In the genomic region with DNA sequence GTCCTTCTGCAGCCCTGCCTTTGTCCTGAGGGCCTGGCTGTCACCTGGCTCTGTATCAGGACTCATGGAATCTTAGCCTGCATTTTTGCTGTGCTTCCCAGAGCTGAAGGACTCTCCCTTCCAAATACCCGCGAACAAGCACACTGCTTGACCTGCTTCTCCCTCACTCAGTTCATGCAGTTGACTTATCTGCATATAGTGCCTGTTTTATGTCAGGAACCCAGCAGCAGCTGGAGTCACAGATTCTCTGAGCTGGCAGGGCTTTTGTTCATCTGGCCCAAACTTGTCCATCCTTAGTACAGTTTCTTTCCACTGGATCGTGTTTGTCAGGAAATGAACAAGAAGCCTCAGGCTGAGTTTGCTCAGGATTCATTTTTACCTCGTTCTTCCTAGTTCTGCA, we compare ENCODE assay signal across 18 cellular contexts.
DNase-seq lines count a peak whose midpoint lies in the region; ATAC-seq and TF ChIP-seq lines count a peak whose summit lies in the region.
"Had no signal": no experiment of that assay in that cellular context is flagged by ENCODE, and none has a peak within 500 bp of the region (broad histone marks: within the 10 kb centered on the region; RNA-seq: fewer than 3 reads in every experiment).

No MANE protein-coding gene starts in this region.

- no peaks in the 10 kb centered on the region for H4K20me1 ChIP-seq in GM23248 (ENCODE audit: insufficient read depth)

- H3K79me2 ChIP-seq in GM23248 (ENCODE audit: insufficient read depth) (no peaks in the 10 kb centered on the region), trophoblast cell (ENCODE audit: control insufficient read depth, insufficient read depth, low read length, poor library complexity) (no peaks in the 10 kb centered on the region)
- H3K79me2 ChIP-seq: hepatocyte had no signal

- no peak overlapping the region for H3K4me2 ChIP-seq in GM23248 (ENCODE audit: unreplicated experiment)
- no peak overlapping the region for H3K4me2 ChIP-seq in trophoblast cell (ENCODE audit: low read length)
- H3K4me2 ChIP-seq: hepatocyte had no signal

- H3K79me1 ChIP-seq in trophoblast cell (ENCODE audit: low read length) = no peaks in the 10 kb centered on the region

- H3F3A ChIP-seq in GM23248 (ENCODE audit: insufficient read depth) = peaks cover 11% of the 10 kb centered on the region

- no peak overlapping the region for H4K8ac ChIP-seq in trophoblast cell (ENCODE audit: low read depth, low read length)

- H4K12ac ChIP-seq in trophoblast cell (ENCODE audit: low read depth, low read length) = no peak overlapping the region

- no peak overlapping the region for H3K18ac ChIP-seq in trophoblast cell (ENCODE audit: low read length)

- H3K4me3 ChIP-seq in GM23248 (no peak overlapping the region), RWPE2 (ENCODE audit: severe bottlenecking) (no peak overlapping the region), fibroblast of pulmonary artery (replicated peaks; ENCODE audit: low read depth, low read length) (no peak overlapping the region), trophoblast cell (ENCODE audit: low read depth, low read length) (no peak overlapping the region)
- H3K4me3 ChIP-seq: adrenal gland, hepatocyte, testis had no signal

- no peak overlapping the region for H2BK5ac ChIP-seq in trophoblast cell (ENCODE audit: low read depth, low read length, poor library complexity)

- H3K27ac ChIP-seq in GM23248 (no peak overlapping the region), RWPE2 (ENCODE audit: poor library complexity, severe bottlenecking) (peak overlapping the region; percentile 34), trophoblast cell (ENCODE audit: low read depth, low read length) (peak overlapping the region; percentile 30)
- H3K27ac ChIP-seq: hepatocyte, testis had no signal

- H3K14ac ChIP-seq in trophoblast cell (ENCODE audit: low read length) = no peak overlapping the region

- H3K4ac ChIP-seq in trophoblast cell (ENCODE audit: low read depth, low read length) = no peak overlapping the region

- DNase-seq in GM23248 (peak; percentile 24), RWPE2 (ENCODE audit: low spot score) (no peak), fibroblast of pulmonary artery (ENCODE audit: low read depth) (peak; percentile 48), trophoblast cell (no peak)
- DNase-seq: activated CD4-positive, alpha-beta T cell treated with anti-CD3 and anti-CD28 coated beads, Interleukin-2, amount 50 U/mL, for 1 hour; activated CD8-positive, alpha-beta memory T cell treated with anti-CD3 and anti-CD28 coated beads, Interleukin-2, amount 50 U/mL, for 4 hours; activated gamma-delta T cell; adrenal gland; central memory CD4-positive, alpha-beta T cell; COR-L47; EL; NCI-H1092 treated with DMSO at 0.1 percent for 48 hours; SW 1271; testis had no signal

- in situ Hi-C loops in GM23248 (cut with MboI) = no loop called here

- H4K91ac ChIP-seq in trophoblast cell (ENCODE audit: low read depth, low read length) = no peak overlapping the region

- H3K36me3 ChIP-seq in GM23248 (ENCODE audit: low read depth) = no peaks in the 10 kb centered on the region
- no peaks in the 10 kb centered on the region for H3K36me3 ChIP-seq in RWPE2 (ENCODE audit: low read depth)
- H3K36me3 ChIP-seq in trophoblast cell (ENCODE audit: control insufficient read depth in 1 of 2, insufficient read depth in 2 of 2, low read length in 2 of 2) = no peaks in the 10 kb centered on the region
- H3K36me3 ChIP-seq: adrenal gland had no signal

- H3K9me2 ChIP-seq in GM23248 (ENCODE audit: insufficient read depth) = no peaks in the 10 kb centered on the region

- no peak overlapping the region for H2BK12ac ChIP-seq in trophoblast cell (ENCODE audit: low read length)

- H3K4me1 ChIP-seq in GM23248 (ENCODE audit: insufficient read depth) = peaks cover 10% of the 10 kb centered on the region; the same call in 1 of the 2 replicates
- H3K4me1 ChIP-seq in RWPE2 (ENCODE audit: insufficient read depth, poor library complexity, severe bottlenecking) = peaks cover 10% of the 10 kb centered on the region
- H3K4me1 ChIP-seq in trophoblast cell (ENCODE audit: control insufficient read depth in 1 of 2, insufficient read depth in 2 of 2, low read length in 2 of 2) = peaks cover 6 to 15% of the 10 kb centered on the region in 2 experiments
- H3K4me1 ChIP-seq: testis had no signal

- no peak overlapping the region for H3K9ac ChIP-seq in GM23248
- H3K9ac ChIP-seq in trophoblast cell (ENCODE audit: low read length) = no peak overlapping the region

- H3K9me3 ChIP-seq in GM23248 (ENCODE audit: low read depth) (no peaks in the 10 kb centered on the region), RWPE2 (ENCODE audit: severe bottlenecking) (no peaks in the 10 kb centered on the region), trophoblast cell (ENCODE audit: insufficient read depth, low read depth, low read length) (peaks cover under 1% of the 10 kb centered on the region)
- H3K9me3 ChIP-seq: adrenal gland, testis had no signal

- WGBS in GM23248 (ENCODE audit: low coverage in 1 of 2, low lambda C conversion rate in 2 of 2, missing lambda C conversion rate in 2 of 2), 2 experiments = 25 to 33% methylated on average over 4 of the region's 4 CpGs
- WGBS in trophoblast cell (ENCODE audit: extremely low coverage, insufficient coverage, insufficient read length) = no CpG with 5 or more reads among the region's 4 CpGs

- no peak for TF ChIP-seq CTCF in RWPE2 (IDR thresholded peaks at IDR 0.05; ENCODE audit: poor library complexity, severe bottlenecking)
- no peak for TF ChIP-seq CTCF in fibroblast of pulmonary artery (IDR thresholded peaks at IDR 0.05; ENCODE audit: low read length, missing control alignments)

- no peak overlapping the region for H2AK5ac ChIP-seq in trophoblast cell (ENCODE audit: low read length)

- H3K23ac ChIP-seq in trophoblast cell (ENCODE audit: low read length) = no peak overlapping the region

- no peak overlapping the region for H2BK120ac ChIP-seq in trophoblast cell (ENCODE audit: insufficient read depth, low read length, poor library complexity)

- H2AFZ ChIP-seq in GM23248 (no peak overlapping the region), trophoblast cell (ENCODE audit: insufficient read depth, low read length, poor library complexity) (no peak overlapping the region)
- H2AFZ ChIP-seq: hepatocyte had no signal

- ATAC-seq in RWPE2 (ENCODE audit: low read depth) = peak; percentile 76
- no peak for ATAC-seq in HG03439 (IDR thresholded peaks at IDR 0.05; ENCODE audit: unreplicated experiment)
- ATAC-seq in HG02885 (IDR thresholded peaks at IDR 0.05; ENCODE audit: poor library complexity, unreplicated experiment) = no peak
- ATAC-seq in HG02571 (IDR thresholded peaks at IDR 0.05; ENCODE audit: unreplicated experiment) = no peak

- H3K27me3 ChIP-seq in GM23248 (replicated peaks; ENCODE audit: insufficient read depth) = no peaks in the 10 kb centered on the region
- no peaks in the 10 kb centered on the region for H3K27me3 ChIP-seq in RWPE2 (ENCODE audit: insufficient read depth, poor library complexity, severe bottlenecking)
- no peaks in the 10 kb centered on the region for H3K27me3 ChIP-seq in trophoblast cell (ENCODE audit: insufficient read depth, low read length)
- H3K27me3 ChIP-seq: adrenal gland, hepatocyte, testis had no signal

Comparison
In these comparisons a context has a peak if more than half of its experiments do, and no peak if none do; other contexts are left out.
1. DNase-seq: peak in GM23248 (single experiment) and fibroblast of pulmonary artery (single experiment); none in RWPE2 (single experiment) and trophoblast cell (0 of 2).